Comparison of ENCODE assay signal across 18 cellular contexts in genomic region chr1:154503898-154504297, GRCh38. TPM values are rescaled to one million over a fixed set of nuclear protein-coding genes. Genes with fewer than 3 reads are reported as not detected.
"Had no signal": no experiment of that assay in that cellular context is flagged by ENCODE, and none has a peak within 500 bp of the region (broad histone marks: within the 10 kb centered on the region; RNA-seq: fewer than 3 reads in every experiment).

No MANE protein-coding gene starts in this region.

- DNase-seq: activated CD4-positive, alpha-beta memory T cell treated with anti-CD3 and anti-CD28 coated beads for 36 hours; activated CD4-positive, alpha-beta T cell treated with anti-CD3 and anti-CD28 coated beads for 36 hours; activated CD8-positive, alpha-beta memory T cell treated with anti-CD3 and anti-CD28 coated beads, Interleukin-2, amount 10 ng/mL, durations not matched to agents 7 days and 5 days; activated naive CD8-positive, alpha-beta T cell treated with anti-CD3 and anti-CD28 coated beads, Interleukin-2, amount 50 U/mL, for 24 hours; aorta; head of caudate nucleus; kidney; midbrain; nucleus accumbens; posterior cingulate gyrus; spleen; stimulated activated CD4-positive, alpha-beta T cell treated with anti-CD3 and anti-CD28 coated beads, Interleukin-4, amount 100 ng/mL, for 4 hours had no signal

- H3K36me3 Mint-ChIP-seq: activated CD4-positive, alpha-beta memory T cell treated with anti-CD3 and anti-CD28 coated beads for 36 hours; activated CD8-positive, alpha-beta memory T cell treated with anti-CD3 and anti-CD28 coated beads, Interleukin-2, amount 10 ng/mL, durations not matched to agents 7 days and 5 days had no signal

- H3K27ac ChIP-seq: coronary artery, spleen had no signal

- H3K9me3 Mint-ChIP-seq: activated naive CD8-positive, alpha-beta T cell treated with anti-CD3 and anti-CD28 coated beads, Interleukin-2, amount 50 U/mL, for 24 hours; T-helper 2 cell treated with Interferon-gamma antibody and Interleukin-4, amounts not matched to agents 5 μg/mL and 100 μg/mL, for 36 hours had no signal

- H3K27ac Mint-ChIP-seq: activated CD4-positive, alpha-beta memory T cell treated with anti-CD3 and anti-CD28 coated beads for 36 hours; activated CD4-positive, alpha-beta T cell treated with anti-CD3 and anti-CD28 coated beads for 36 hours; activated CD8-positive, alpha-beta memory T cell treated with anti-CD3 and anti-CD28 coated beads, Interleukin-2, amount 10 ng/mL, durations not matched to agents 7 days and 5 days; activated naive CD8-positive, alpha-beta T cell treated with anti-CD3 and anti-CD28 coated beads, Interleukin-2, amount 50 U/mL, for 24 hours; stimulated activated memory B cell treated with anti-CD40 and anti-IgM and Interleukin-4, amounts not matched to agents 10 μg/mL and 1 μg/mL and 100 μg/mL, for 72 hours; T-helper 2 cell treated with Interferon-gamma antibody and Interleukin-4, amounts not matched to agents 5 μg/mL and 100 μg/mL, for 36 hours; WTC11 had no signal

- H3K4me3 ChIP-seq: coronary artery, lung had no signal

- H3K4me3 Mint-ChIP-seq: activated CD4-positive, alpha-beta memory T cell treated with anti-CD3 and anti-CD28 coated beads for 36 hours; activated CD4-positive, alpha-beta T cell treated with anti-CD3 and anti-CD28 coated beads for 36 hours; activated CD8-positive, alpha-beta memory T cell treated with anti-CD3 and anti-CD28 coated beads, Interleukin-2, amount 10 ng/mL, durations not matched to agents 7 days and 5 days; activated naive CD8-positive, alpha-beta T cell treated with anti-CD3 and anti-CD28 coated beads, Interleukin-2, amount 50 U/mL, for 24 hours; stimulated activated memory B cell treated with anti-CD40 and anti-IgM and Interleukin-4, amounts not matched to agents 10 μg/mL and 1 μg/mL and 100 μg/mL, for 72 hours; T-helper 2 cell treated with Interferon-gamma antibody and Interleukin-4, amounts not matched to agents 5 μg/mL and 100 μg/mL, for 36 hours; WTC11 had no signal

- ATAC-seq: activated CD4-positive, alpha-beta T cell treated with anti-CD3 and anti-CD28 coated beads for 36 hours; activated CD8-positive, alpha-beta memory T cell treated with anti-CD3 and anti-CD28 coated beads, Interleukin-2, amount 10 ng/mL, durations not matched to agents 7 days and 5 days; activated naive CD8-positive, alpha-beta T cell treated with anti-CD3 and anti-CD28 coated beads, Interleukin-2, amount 50 U/mL, for 24 hours; left lobe of liver; stimulated activated memory B cell treated with anti-CD40 and anti-IgM and Interleukin-4, amounts not matched to agents 10 μg/mL and 1 μg/mL and 100 μg/mL, for 72 hours; WTC11 had no signal

- H3K36me3 ChIP-seq: spleen had no signal

RNA-seq across cellular contexts. Expression of gene SHE, which starts 1.7 kb away (rescaled TPM):
- total RNA-seq: activated CD8-positive, alpha-beta memory T cell treated with anti-CD3 and anti-CD28 coated beads, Interleukin-2, amount 10 ng/mL, durations not matched to agents 7 days and 5 days had no signal

RNA-seq across cellular contexts. Expression of gene TDRD10, which starts 1.9 kb away (rescaled TPM):
- total RNA-seq: activated CD4-positive, alpha-beta memory T cell treated with anti-CD3 and anti-CD28 coated beads for 36 hours; activated CD4-positive, alpha-beta T cell treated with anti-CD3 and anti-CD28 coated beads for 36 hours; activated CD8-positive, alpha-beta memory T cell treated with anti-CD3 and anti-CD28 coated beads, Interleukin-2, amount 10 ng/mL, durations not matched to agents 7 days and 5 days had no signal
